Comparison of ENCODE assay signal across 9 cellular contexts in the genomic region with DNA sequence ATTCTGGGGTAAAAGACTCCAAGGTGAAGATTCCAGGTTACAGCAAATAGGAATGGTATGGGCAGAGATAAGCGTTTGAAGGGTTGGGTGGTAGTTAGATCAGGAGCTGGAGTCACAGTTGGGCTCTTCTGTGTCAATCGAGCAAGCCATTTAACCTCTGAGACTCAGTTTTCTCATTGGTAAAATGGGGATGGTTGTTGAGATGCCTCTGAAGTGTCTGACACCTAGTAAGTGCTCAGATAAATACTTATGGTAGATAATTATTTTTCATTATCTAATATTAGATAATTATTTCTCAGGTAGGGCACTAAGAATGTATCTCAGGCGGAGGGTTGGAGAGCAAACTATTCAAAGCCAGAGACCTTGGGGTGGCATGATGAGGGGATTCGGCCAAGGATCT. TPM values are rescaled to one million over a fixed set of nuclear protein-coding genes. Genes with fewer than 3 reads are reported as not detected.
DNase-seq lines count a peak whose midpoint lies in the region; TF ChIP-seq lines count a peak whose summit lies in the region.
"Had no signal": no experiment of that assay in that cellular context is flagged by ENCODE, and none has a peak within 500 bp of the region (broad histone marks: within the 10 kb centered on the region; RNA-seq: fewer than 3 reads in every experiment).

No MANE protein-coding gene starts in this region.

- H3K4me2 ChIP-seq in OCI-LY7 (ENCODE audit: low read length) = peak overlapping the region; percentile 92
- no peak overlapping the region for H3K4me2 ChIP-seq in skeletal muscle satellite cell (ENCODE audit: low read length)

- no peaks in the 10 kb centered on the region for H3K79me2 ChIP-seq in OCI-LY7 (ENCODE audit: insufficient read depth, low read depth, low read length)

- WGBS in endodermal cell (ENCODE audit: insufficient coverage in 1 of 2, insufficient read length in 1 of 2), 2 experiments = 70 to 72% methylated on average over 3 to 4 of the region's 4 CpGs

- H3K4me1 Mint-ChIP-seq in endodermal cell = peaks cover 11% of the 10 kb centered on the region

- CTCF ChIA-PET in OCI-LY7 (lab: Charles Lee; ENCODE audit: unreplicated experiment) = no interaction called here

- no peak for DNase-seq in GM12865 (ENCODE audit: low read depth)
- no peak for DNase-seq in OCI-LY7 (ENCODE audit: low spot score)
- DNase-seq in endodermal cell = no peak
- DNase-seq in stimulated activated CD4-positive, alpha-beta T cell treated with anti-CD3 and anti-CD28 coated beads, Interleukin-4, amount 100 ng/mL, for 24 hours = no peak
- DNase-seq in GM20000 (ENCODE audit: low spot score) = no peak
- DNase-seq in SK-N-DZ (ENCODE audit: low spot score) = no peak
- no peak for DNase-seq in SKM-1 (lab: John Stamatoyannopoulos, UW; ENCODE audit: unreplicated experiment)
- DNase-seq: activated CD4-positive, alpha-beta T cell treated with anti-CD3 and anti-CD28 coated beads for 1 hour had no signal

- POLR2A ChIA-PET in OCI-LY7 (lab: Charles Lee) = interaction anchor here (0.6 kb wide), 1 partner anchor 689 kb away, joined by 3 read pairs; no protein-coding TSS in a partner anchor

- peaks cover 3% of the 10 kb centered on the region for H3K9me3 Mint-ChIP-seq in endodermal cell

- H3K9me2 ChIP-seq in OCI-LY7 (ENCODE audit: insufficient read depth, low read length) = no peaks in the 10 kb centered on the region

- no peaks in the 10 kb centered on the region for H3K36me3 ChIP-seq in OCI-LY7 (ENCODE audit: insufficient read depth, low read length)
- no peaks in the 10 kb centered on the region for H3K36me3 ChIP-seq in endodermal cell (ENCODE audit: control insufficient read depth, insufficient read depth, low read length)
- no peaks in the 10 kb centered on the region for H3K36me3 ChIP-seq in skeletal muscle satellite cell (ENCODE audit: insufficient read depth, low read length)

- H4K20me1 ChIP-seq in OCI-LY7 (ENCODE audit: insufficient read depth, low read length) = no peaks in the 10 kb centered on the region

- H2AFZ ChIP-seq in OCI-LY7 (ENCODE audit: low read length) = peak overlapping the region; percentile 75

- H3K4me1 ChIP-seq in OCI-LY7 (ENCODE audit: insufficient read depth, low read length, poor library complexity, severe bottlenecking) (peaks cover 42% of the 10 kb centered on the region), endodermal cell (ENCODE audit: control insufficient read depth, insufficient read depth, low read length) (peaks cover 2% of the 10 kb centered on the region), skeletal muscle satellite cell (ENCODE audit: control insufficient read depth, insufficient read depth, low read length) (peaks cover 38% of the 10 kb centered on the region)

- BruUV-seq in OCI-LY7 (replicated peaks; lab: Mats Ljungman, UMichigan) = TSS peak; percentile 78

- no peaks in the 10 kb centered on the region for H3K9me3 ChIP-seq in OCI-LY7 (ENCODE audit: low read length)
- no peaks in the 10 kb centered on the region for H3K9me3 ChIP-seq in endodermal cell (ENCODE audit: control insufficient read depth, low read length)
- H3K9me3 ChIP-seq in skeletal muscle satellite cell (replicated peaks; ENCODE audit: low read length) = no peaks in the 10 kb centered on the region

- peaks cover 85% of the 10 kb centered on the region for H3K27me3 Mint-ChIP-seq in endodermal cell (ENCODE audit: insufficient read depth)

- H3K27me3 ChIP-seq in endodermal cell (ENCODE audit: control insufficient read depth, insufficient read depth, low read length, poor library complexity, severe bottlenecking) = peaks cover 40% of the 10 kb centered on the region
- H3K27me3 ChIP-seq in skeletal muscle satellite cell (ENCODE audit: control insufficient read depth, insufficient read depth, low read length) = no peaks in the 10 kb centered on the region

- H3K4me3 ChIP-seq in GM12865 (ENCODE audit: low read depth, low read length) (peak overlapping the region; percentile 72), OCI-LY7 (ENCODE audit: low read depth, low read length, poor library complexity, severe bottlenecking) (peak overlapping the region; percentile 76), endodermal cell (ENCODE audit: low read length) (peak overlapping the region; percentile 75), skeletal muscle satellite cell (ENCODE audit: low read length) (peak overlapping the region; percentile 56)

- intact Hi-C loops in OCI-LY7 (cut with micrococcal nuclease; ENCODE audit: unreplicated experiment) = loop anchor here (10.0 kb wide), 2 partner anchors 166 to 324 kb away; a partner anchor contains a TSS

- no peak overlapping the region for H3K27ac Mint-ChIP-seq in endodermal cell

- H3K9ac ChIP-seq in endodermal cell (ENCODE audit: extremely low read depth, low read length, poor library complexity, severe bottlenecking) (no peak overlapping the region), skeletal muscle satellite cell (ENCODE audit: low read depth, low read length) (no peak overlapping the region)

- no peak for TF ChIP-seq CTCF in GM12865 (IDR thresholded peaks at IDR 0.05; ENCODE audit: insufficient read depth, low read depth, low read length, missing control alignments)
- TF ChIP-seq CTCF in OCI-LY7 (conservative IDR thresholded peaks at IDR 0.05; ENCODE audit: low read length) = no peak
- no peak for TF ChIP-seq CTCF in endodermal cell (conservative IDR thresholded peaks at IDR 0.05)
- no peak for TF ChIP-seq CTCF in GM20000 (IDR thresholded peaks at IDR 0.05; ENCODE audit: extremely low read depth, missing control alignments)

- peak overlapping the region; percentile 58 for H3K4me3 Mint-ChIP-seq in endodermal cell

- peak overlapping the region; percentile 70 for H3K27ac ChIP-seq in OCI-LY7 (ENCODE audit: low read depth, low read length, poor library complexity, severe bottlenecking)
- no peak overlapping the region for H3K27ac ChIP-seq in endodermal cell (ENCODE audit: low read depth, low read length)

- H3K36me3 Mint-ChIP-seq in endodermal cell (ENCODE audit: low read depth) = no peaks in the 10 kb centered on the region

RNA-seq across cellular contexts. Expression of a gene that starts 7.8 kb away (rescaled TPM):
- total RNA-seq in OCI-LY7 (2014; rRNA removed; shearing (Covaris generic)) = 22.1 and 44.5 TPM in 2 replicates
- total RNA-seq in OCI-LY7 (2022) (108 and 121 TPM in 2 replicates), endodermal cell (100 to 1,000 TPM; 104 to 133 TPM)
- polyA plus RNA-seq in endodermal cell (2013, experiment 1 of 2) = 219 TPM
- 194 TPM for polyA plus RNA-seq in endodermal cell (2013, experiment 2 of 2)
- total RNA-seq in skeletal muscle satellite cell (2012; rRNA removed) = 12.7 and 19.5 TPM in 2 replicates
- 29.0 and 34.3 TPM in 2 replicates for polyA plus RNA-seq in SK-N-DZ (2014; cell fraction: cytosol; rRNA removed)
- polyA plus RNA-seq in SK-N-DZ (2014; cell fraction: nucleus; rRNA removed) = 273 and 335 TPM in 2 replicates

RNA-seq across cellular contexts. Expression of a gene that starts 32.3 kb away (rescaled TPM):
- total RNA-seq in OCI-LY7 (2014; rRNA removed; shearing (Covaris generic)) = 42.0 and 49.4 TPM in 2 replicates
- total RNA-seq in OCI-LY7 (2022) (115 and 130 TPM in 2 replicates), endodermal cell (100 to 1,000 TPM; 110 TPM)
- polyA plus RNA-seq in endodermal cell (2013, experiment 1 of 2) = 90.9 TPM
- 81.4 TPM for polyA plus RNA-seq in endodermal cell (2013, experiment 2 of 2)
- total RNA-seq in skeletal muscle satellite cell (2012; rRNA removed) = 15.7 and 15.9 TPM in 2 replicates
- 58.1 and 70.1 TPM in 2 replicates for polyA plus RNA-seq in SK-N-DZ (2014; cell fraction: cytosol; rRNA removed)
- 75.2 and 81.7 TPM in 2 replicates for polyA plus RNA-seq in SK-N-DZ (2014; cell fraction: nucleus; rRNA removed)
